ENCODE assay signal across 9 cellular contexts in the genomic region with DNA sequence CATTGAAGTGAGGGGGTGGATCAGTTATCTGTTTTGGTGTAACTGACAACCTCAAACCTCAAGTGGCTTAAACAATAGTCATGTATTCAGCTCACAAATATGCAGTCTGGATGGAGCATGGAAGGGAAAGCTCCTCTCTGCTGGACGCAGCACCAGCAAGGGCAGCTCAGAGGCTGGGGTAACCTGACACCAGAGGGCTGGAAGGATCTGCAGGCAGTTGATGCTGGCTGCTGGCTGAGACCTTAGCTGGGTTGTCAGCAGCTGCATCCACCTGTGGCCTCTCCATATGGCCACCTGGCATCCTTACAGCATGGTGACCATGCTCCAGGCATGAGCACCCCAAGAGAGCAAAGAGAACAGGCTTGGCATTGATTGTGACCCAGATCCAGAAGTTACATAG. TPM values are rescaled to one million over a fixed set of nuclear protein-coding genes. Genes with fewer than 3 reads are reported as not detected.
DNase-seq lines count a peak whose midpoint lies in the region; ATAC-seq and TF ChIP-seq lines count a peak whose summit lies in the region.
"Had no signal": no experiment of that assay in that cellular context is flagged by ENCODE, and none has a peak within 500 bp of the region (broad histone marks: within the 10 kb centered on the region; RNA-seq: fewer than 3 reads in every experiment).

No MANE protein-coding gene starts in this region.

- H3K18ac ChIP-seq in mesendoderm (ENCODE audit: low read length) = no peak overlapping the region

- H3K4me3 ChIP-seq in astrocyte of the spinal cord (ENCODE audit: low read depth, low read length) (no peak overlapping the region), mesendoderm (ENCODE audit: low read length) (no peak overlapping the region)

- no peaks in the 10 kb centered on the region for H3K79me2 ChIP-seq in mesendoderm (ENCODE audit: control insufficient read depth, insufficient read depth, low read length)

- H2BK15ac ChIP-seq in mesendoderm (replicated peaks; ENCODE audit: low read depth) = no peak overlapping the region

- H3K56ac ChIP-seq in mesendoderm (ENCODE audit: low read length) = no peak overlapping the region

- H3K36me3 ChIP-seq in mesendoderm (ENCODE audit: control insufficient read depth, insufficient read depth, low read length) = no peaks in the 10 kb centered on the region

- no peak overlapping the region for H3K4ac ChIP-seq in mesendoderm (ENCODE audit: low read depth, low read length)

- H2BK120ac ChIP-seq in mesendoderm (ENCODE audit: low read depth, low read length) = no peak overlapping the region

- no peak overlapping the region for H2AK5ac ChIP-seq in mesendoderm (ENCODE audit: low read length)

- no peak for TF ChIP-seq CTCF in astrocyte of the spinal cord (IDR thresholded peaks at IDR 0.05; ENCODE audit: low read depth, low read length)

- in situ Hi-C loops in astrocyte of the spinal cord (cut with HindIII; ENCODE audit: low sequenced_read_pairs) = no loop called here

- DNase-seq in ELR (ENCODE audit: low read depth) = peak; percentile 43
- DNase-seq in NCI-H2107 (lab: John Stamatoyannopoulos, UW) = peak; percentile 3
- DNase-seq in astrocyte of the spinal cord (ENCODE audit: low read depth, low spot score) = peak; percentile 60
- DNase-seq in mesendoderm = peak; percentile 77
- DNase-seq in HPDE6-E6E7 (ENCODE audit: extremely low spot score) = no peak
- DNase-seq in OCI-M1 (lab: John Stamatoyannopoulos, UW) = no peak
- DNase-seq: NCI-H1092; stimulated activated naive CD8-positive, alpha-beta T cell treated with anti-CD3 and anti-CD28 coated beads, Interleukin-15, Interleukin-2, amounts not matched to agents 100 U/mL and 50 U/mL, for 24 hours had no signal

- WGBS in mesendoderm (ENCODE audit: extremely low coverage, insufficient coverage, low lambda C conversion rate) = no CpG with 5 or more reads among the region's 1 CpG

- H3K27me3 ChIP-seq in mesendoderm (ENCODE audit: insufficient read depth, low read length, poor library complexity) = no peaks in the 10 kb centered on the region

- no peak overlapping the region for H2BK5ac ChIP-seq in mesendoderm (ENCODE audit: low read length)

- H3K79me1 ChIP-seq in mesendoderm (ENCODE audit: low read length) = no peaks in the 10 kb centered on the region

- no peak overlapping the region for H3K4me2 ChIP-seq in mesendoderm (ENCODE audit: low read length)

- no peak overlapping the region for H4K5ac ChIP-seq in mesendoderm (ENCODE audit: low read length)

- H4K8ac ChIP-seq in mesendoderm (ENCODE audit: low read depth, low read length) = no peak overlapping the region

- no peak overlapping the region for H3K27ac ChIP-seq in mesendoderm (ENCODE audit: low read depth, low read length)

- H3K4me1 ChIP-seq in mesendoderm (ENCODE audit: control insufficient read depth, low read depth, low read length) = no peaks in the 10 kb centered on the region

- H3K23ac ChIP-seq in mesendoderm (ENCODE audit: low read length) = no peak overlapping the region

- H3K9ac ChIP-seq in mesendoderm (ENCODE audit: low read length) = no peak overlapping the region

- ATAC-seq in GM21447 (IDR thresholded peaks at IDR 0.05; ENCODE audit: unreplicated experiment) = no peak

RNA-seq across cellular contexts. Expression of a gene that starts 46.7 kb away (rescaled TPM):
- polyA plus RNA-seq in mesendoderm (2013, experiment 1 of 2) = 0.21 TPM
- 0.29 TPM for polyA plus RNA-seq in mesendoderm (2013, experiment 2 of 2)

Comparison
In these comparisons a context has a peak if more than half of its experiments do, and no peak if none do; other contexts are left out.
1. DNase-seq: peak in ELR (single experiment), NCI-H2107 (single experiment), astrocyte of the spinal cord (single experiment) and mesendoderm (single experiment); none in HPDE6-E6E7 (single experiment) and OCI-M1 (single experiment).